In genomic region chr19:12955996-12956395, GRCh38 we compare ENCODE assay signal across 10 cellular contexts. TPM values are rescaled to one million over a fixed set of nuclear protein-coding genes. Genes with fewer than 3 reads are reported as not detected.
DNase-seq lines count a peak whose midpoint lies in the region; ATAC-seq and TF ChIP-seq lines count a peak whose summit lies in the region.
"Had no signal": no experiment of that assay in that cellular context is flagged by ENCODE, and none has a peak within 500 bp of the region (broad histone marks: within the 10 kb centered on the region; RNA-seq: fewer than 3 reads in every experiment).

No MANE protein-coding gene starts in this region.

- H4K5ac ChIP-seq in IMR-90 (ENCODE audit: low read depth, low read length) = peak overlapping the region; percentile 98

- POLR2A ChIA-PET in AG04449 (lab: Yijun Ruan, JAX) (interaction anchor here (2.0 kb wide), 1 partner anchor 10 kb away, joined by 9 read pairs; the partner anchor contains the start of gene RAD23A), IMR-90 (lab: Charles Lee; ENCODE audit: unreplicated experiment) (interaction anchor here (1.0 kb wide), 1 partner anchor 10 kb away, joined by 4 read pairs; the partner anchor contains the start of gene RAD23A)

- no peak for TF ChIP-seq RAD21 in IMR-90 (IDR thresholded peaks at IDR 0.05; ENCODE audit: low read length)

- H3K18ac ChIP-seq in IMR-90 (ENCODE audit: low read depth, low read length) = no peak overlapping the region

- peak overlapping the region; percentile 41 for H3K23ac ChIP-seq in IMR-90 (ENCODE audit: low read depth, low read length)

- peak overlapping the region; percentile 93 for H3K4me2 ChIP-seq in IMR-90 (ENCODE audit: low read depth, low read length)

- dilution Hi-C loops in IMR-90 (cut with HindIII; ENCODE audit: low sequenced_read_pairs, unreplicated experiment) = no loop called here

- CTCF ChIA-PET in AG04449 (lab: Yijun Ruan, JAX) (interaction anchor here (1.2 to 5.8 kb wide), 2 partner anchors 10 to 105 kb away, joined by 3 to 84 read pairs; no protein-coding TSS in a partner anchor), IMR-90 (lab: Yijun Ruan, JAX) (interaction anchor here (3.2 kb wide), 1 partner anchor 10 kb away, joined by 18 read pairs; no protein-coding TSS in a partner anchor)

- TF ChIP-seq CTCF in AG04449 (IDR thresholded peaks at IDR 0.05; ENCODE audit: insufficient read depth, low read length, missing control alignments) (no peak), IMR-90 (conservative IDR thresholded peaks at IDR 0.05; ENCODE audit: low read depth, low read length) (no peak), cardiac fibroblast (IDR thresholded peaks at IDR 0.05; ENCODE audit: low read depth, low read length) (no peak)

- peak overlapping the region; percentile 93 for H3K9ac ChIP-seq in IMR-90 (ENCODE audit: low read depth, low read length)
- no peak overlapping the region for H3K9ac ChIP-seq in muscle layer of colon (ENCODE audit: low read length)

- no peaks in the 10 kb centered on the region for H3K9me3 ChIP-seq in IMR-90 (ENCODE audit: control insufficient read depth, insufficient read depth, low read length)
- H3K9me3 ChIP-seq in muscle layer of colon (ENCODE audit: low read length) = no peaks in the 10 kb centered on the region

- ATAC-seq in IMR-90 (ENCODE audit: low read depth) = no peak
- ATAC-seq in HG03457 (IDR thresholded peaks at IDR 0.05; ENCODE audit: unreplicated experiment) = no peak
- no peak for ATAC-seq in HG03196 (IDR thresholded peaks at IDR 0.05; ENCODE audit: unreplicated experiment)

- H3K4ac ChIP-seq in IMR-90 (ENCODE audit: low read depth, low read length) = peak overlapping the region; percentile 53

- H3K27me3 ChIP-seq in IMR-90 (ENCODE audit: control insufficient read depth, insufficient read depth, low read length) = no peaks in the 10 kb centered on the region
- no peaks in the 10 kb centered on the region for H3K27me3 ChIP-seq in muscle layer of colon (ENCODE audit: control insufficient read depth in 1 of 2, insufficient read depth in 2 of 2, low read length in 2 of 2)

- peaks cover 5% of the 10 kb centered on the region; the same call in 1 of the 2 replicates for H3K9me1 ChIP-seq in IMR-90 (ENCODE audit: insufficient read depth, low read length)

- H2BK120ac ChIP-seq in IMR-90 (ENCODE audit: low read depth, low read length) = no peak overlapping the region

- peaks cover 25% of the 10 kb centered on the region; the same call in 1 of the 2 replicates for H4K20me1 ChIP-seq in IMR-90 (ENCODE audit: insufficient read depth, low read length)

- intact Hi-C loops in IMR-90 (cut with micrococcal nuclease) = no loop called here

- no peak for TF ChIP-seq POLR2A in IMR-90 (IDR thresholded peaks at IDR 0.05; ENCODE audit: low read depth, low read length)

- H3K4me1 ChIP-seq in IMR-90 (ENCODE audit: control insufficient read depth, insufficient read depth, low read length) (peaks cover 25% of the 10 kb centered on the region), muscle layer of colon (ENCODE audit: insufficient read depth, low read length) (peaks cover 12% of the 10 kb centered on the region)

- H3K79me1 ChIP-seq in IMR-90 (ENCODE audit: low read depth in 1 of 2, low read length in 2 of 2) = peaks cover 15 to 54% of the 10 kb centered on the region in 2 experiments

- no peak overlapping the region for H2BK15ac ChIP-seq in IMR-90 (ENCODE audit: low read depth, low read length)

- no peak overlapping the region for H3K56ac ChIP-seq in IMR-90 (ENCODE audit: extremely low read depth, insufficient read depth, low read length)

- peak overlapping the region; percentile 50 for H3K14ac ChIP-seq in IMR-90 (replicated peaks; ENCODE audit: low read depth, low read length)

- peak overlapping the region; percentile 88 for H2AK9ac ChIP-seq in IMR-90 (replicated peaks; ENCODE audit: low read depth, low read length, poor library complexity)

- H3K4me3 ChIP-seq in AG04449 (ENCODE audit: low read depth, low read length) = peak overlapping the region; percentile 98
- peak overlapping the region; percentile 98 for H3K4me3 ChIP-seq in IMR-90 (ENCODE audit: insufficient read depth, low read depth, low read length)
- peak overlapping the region; percentile 95 to 99 for H3K4me3 ChIP-seq in cardiac fibroblast (replicated peaks in 1 of 2; ENCODE audit: low read depth in 2 of 2, low read length in 2 of 2)
- H3K4me3 ChIP-seq in muscle layer of colon (ENCODE audit: low read depth in 1 of 2, low read length in 2 of 2) = peak overlapping the region; percentile 6 to 73

- H4K8ac ChIP-seq in IMR-90 (ENCODE audit: low read depth in 2 of 2, low read length in 2 of 2) = peak overlapping the region; percentile 47 to 98; a peak in 2 of 4 replicates

- peak overlapping the region; percentile 13 for H2AFZ ChIP-seq in IMR-90 (replicated peaks; ENCODE audit: low read length, poor library complexity)

- H2BK5ac ChIP-seq in IMR-90 (ENCODE audit: low read depth, low read length, poor library complexity, severe bottlenecking) = no peak overlapping the region

- in situ Hi-C loops in IMR-90 (cut with MboI; ENCODE audit: low sequenced_read_pairs) = no loop called here

- 69% methylated on average over 6 of the region's 12 CpGs; no CpG with 5 or more reads in 1 of the 2 experiments for WGBS in IMR-90 (ENCODE audit: extremely low coverage in 2 of 2, insufficient read length in 1 of 2), 2 experiments

- DNase-seq in AG04449 (ENCODE audit: low read depth, low spot score) (no peak), IMR-90 (no peak), cardiac fibroblast (ENCODE audit: low read depth in 2 of 2) (no peak), dermis blood vessel endothelial cell (no peak), NCI-H526 treated with DMSO at 0.1 percent for 48 hours (lab: John Stamatoyannopoulos, UW) (no peak)
- DNase-seq: foreskin melanocyte had no signal

- H4K91ac ChIP-seq in IMR-90 (ENCODE audit: insufficient read depth, low read depth, low read length) = no peak overlapping the region; the same call in 1 of the 2 replicates

- no TSS peak for BruUV-seq in IMR-90 (replicated peaks; lab: Mats Ljungman, UMichigan)

- H3K36me3 ChIP-seq in IMR-90 (ENCODE audit: control insufficient read depth, insufficient read depth, low read length) (peaks cover 34% of the 10 kb centered on the region), muscle layer of colon (ENCODE audit: insufficient read depth, low read length) (peaks cover 31% of the 10 kb centered on the region)

- H3K27ac ChIP-seq in IMR-90 (ENCODE audit: insufficient read depth, low read length) (peak overlapping the region; percentile 9), muscle layer of colon (ENCODE audit: low read depth, low read length) (peak overlapping the region; percentile 32)

- no peak overlapping the region for H2BK20ac ChIP-seq in IMR-90 (ENCODE audit: low read depth, low read length)

- peak overlapping the region; percentile 12 for H2AK5ac ChIP-seq in IMR-90 (ENCODE audit: low read depth, low read length)

TF ChIP-seq in IMR-90, 13 proteins besides CTCF, POLR2A, EP300 and RAD21:
- no peak for TF ChIP-seq CEBPB (IDR thresholded peaks at IDR 0.05; ENCODE audit: low read depth, low read length)
- no peak for TF ChIP-seq MAFK (IDR thresholded peaks at IDR 0.05; ENCODE audit: low read depth, low read length)
- no peak for TF ChIP-seq CHD1 (IDR thresholded peaks at IDR 0.05; ENCODE audit: low read depth, low read length)
- TF ChIP-seq RFX5 (IDR thresholded peaks at IDR 0.05; ENCODE audit: low read depth, low read length) = no peak
- no peak for TF ChIP-seq MXI1 (IDR thresholded peaks at IDR 0.05; ENCODE audit: borderline replicate concordance, low read depth, low read length)
- no peak for TF ChIP-seq FOS (IDR thresholded peaks at IDR 0.05; ENCODE audit: low read depth, low read length)

RNA-seq across cellular contexts. Expression of gene GADD45GIP1, which starts 1.0 kb away (rescaled TPM):
- 13.3 and 22.5 TPM in 2 replicates for total RNA-seq in IMR-90 (2012; rRNA removed)
- 42.4 and 64.7 TPM in 2 replicates for polyA plus RNA-seq in IMR-90 (2012; rRNA removed)
- polyA plus RNA-seq in IMR-90 (2012; cell fraction: cytosol; rRNA removed) = 94.5 and 111 TPM in 2 replicates
- 24.3 and 34.4 TPM in 2 replicates for polyA plus RNA-seq in IMR-90 (2012; cell fraction: nucleus; rRNA removed; ENCODE audit: low replicate concordance)
- 19.5 and 20.6 TPM in 2 replicates for total RNA-seq in dermis blood vessel endothelial cell

RNA-seq across cellular contexts. Expression of gene RAD23A, which starts 10.3 kb away (rescaled TPM):
- total RNA-seq in IMR-90 (2012; rRNA removed) (54.3 and 56.4 TPM in 2 replicates), dermis blood vessel endothelial cell (52.9 and 98.1 TPM in 2 replicates)
- 67.8 and 79.7 TPM in 2 replicates for polyA plus RNA-seq in IMR-90 (2012; rRNA removed)
- polyA plus RNA-seq in IMR-90 (2012; cell fraction: cytosol; rRNA removed) = 95.6 and 109 TPM in 2 replicates
- polyA plus RNA-seq in IMR-90 (2012; cell fraction: nucleus; rRNA removed; ENCODE audit: low replicate concordance) = 105 and 168 TPM in 2 replicates

RNA-seq across cellular contexts. Expression of gene DAND5, which starts 13.4 kb away (rescaled TPM):
- total RNA-seq in IMR-90 (2012; rRNA removed) = not detected in 2 replicates
- 0.03 TPM in 1 of 2 replicates, not detected in the other for polyA plus RNA-seq in IMR-90 (2012; rRNA removed)
- polyA plus RNA-seq in IMR-90 (2012; cell fraction: cytosol; rRNA removed) = 0.03 TPM in 1 of 2 replicates, not detected in the other
- polyA plus RNA-seq in IMR-90 (2012; cell fraction: nucleus; rRNA removed; ENCODE audit: low replicate concordance) = 0.07 TPM in 1 of 2 replicates, not detected in the other
- 0.09 and 0.17 TPM in 2 replicates for total RNA-seq in dermis blood vessel endothelial cell
- total RNA-seq: NCI-H460 had no signal

RNA-seq across cellular contexts. Expression of gene CALR, which starts 17.6 kb away (rescaled TPM):
- total RNA-seq in IMR-90 (2012; rRNA removed) = 3,245 and 3,358 TPM in 2 replicates
- polyA plus RNA-seq in IMR-90 (2012; rRNA removed) = 1,894 and 1,932 TPM in 2 replicates
- 1,040 and 4,080 TPM in 2 replicates for polyA plus RNA-seq in IMR-90 (2012; cell fraction: cytosol; rRNA removed)
- 541 and 964 TPM in 2 replicates for polyA plus RNA-seq in IMR-90 (2012; cell fraction: nucleus; rRNA removed; ENCODE audit: low replicate concordance)
- total RNA-seq in dermis blood vessel endothelial cell = 1,244 and 1,415 TPM in 2 replicates

RNA-seq across cellular contexts. Expression of gene FARSA, which starts 22.5 kb away (rescaled TPM):
- total RNA-seq in IMR-90 (2012; rRNA removed) (49.3 and 53.0 TPM in 2 replicates), dermis blood vessel endothelial cell (47.5 and 83.9 TPM in 2 replicates)
- 75.9 and 80.9 TPM in 2 replicates for polyA plus RNA-seq in IMR-90 (2012; rRNA removed)
- polyA plus RNA-seq in IMR-90 (2012; cell fraction: cytosol; rRNA removed) = 103 and 124 TPM in 2 replicates
- 44.6 and 103 TPM in 2 replicates for polyA plus RNA-seq in IMR-90 (2012; cell fraction: nucleus; rRNA removed; ENCODE audit: low replicate concordance)

Comparison
In these comparisons a context has a peak if more than half of its experiments do, and no peak if none do; other contexts are left out.
1. H3K4me3 ChIP-seq: peak in every context shown above with its lines; median percentile 98 in AG04449; 98 in IMR-90; 97 in cardiac fibroblast; 40 in muscle layer of colon.